ENCODE assay signal across 11 cellular contexts in genomic region chr21:45950740-45951515, GRCh38. TPM values are rescaled to one million over a fixed set of nuclear protein-coding genes. Genes with fewer than 3 reads are reported as not detected.
DNase-seq lines count a peak whose midpoint lies in the region; ATAC-seq, FAIRE-seq and TF ChIP-seq lines count a peak whose summit lies in the region.
"Had no signal": no experiment of that assay in that cellular context is flagged by ENCODE, and none has a peak within 500 bp of the region (broad histone marks: within the 10 kb centered on the region; RNA-seq: fewer than 3 reads in every experiment).

No MANE protein-coding gene starts in this region.

- in situ Hi-C loops in ACHN (cut with HindIII; ENCODE audit: low pct_ligation_motif_present, low pct_unique_long_range_greater_than_20kb, low sequenced_read_pairs) = no loop called here

- TF ChIP-seq CTCF in breast epithelium (IDR thresholded peaks at IDR 0.05) (no peak), mucosa of descending colon (IDR thresholded peaks at IDR 0.05) (no peak), kidney (IDR thresholded peaks at IDR 0.05; ENCODE audit: borderline replicate concordance, extremely low read depth, insufficient read depth) (no peak)

- peak overlapping the region; percentile 48 to 91 for H3K27ac ChIP-seq in breast epithelium
- H3K27ac ChIP-seq in kidney (ENCODE audit: low read depth in 2 of 2, low read length in 2 of 2) = no peak overlapping the region

- H3K27me3 ChIP-seq in breast epithelium = peaks cover 0 to 5% of the 10 kb centered on the region in 2 donors

- H3K9ac ChIP-seq in kidney (ENCODE audit: low read length in 2 of 2) = no peak overlapping the region

- H3K36me3 ChIP-seq in breast epithelium = no peaks in the 10 kb centered on the region
- no peaks in the 10 kb centered on the region for H3K36me3 ChIP-seq in mucosa of descending colon (ENCODE audit: low read depth)
- no peaks in the 10 kb centered on the region for H3K36me3 ChIP-seq in kidney (ENCODE audit: control insufficient read depth in 1 of 2, insufficient read depth in 2 of 2, low read length in 2 of 2)

- intact Hi-C loops in breast epithelium (cut with DNase I; ENCODE audit: low total_unique reads) (loop anchor here (10.0 kb wide), 1 partner anchor 56 kb away; no protein-coding TSS in a partner anchor), mucosa of descending colon (cut with DNase I, micrococcal nuclease) (no loop called here), kidney (cut with DNase I) (no loop called here)

- H3K9me3 ChIP-seq in breast epithelium (no peaks in the 10 kb centered on the region), mucosa of descending colon (no peaks in the 10 kb centered on the region), kidney (ENCODE audit: control insufficient read depth in 1 of 2, low read length in 2 of 2) (no peaks in the 10 kb centered on the region)

- H3K4me3 ChIP-seq in breast epithelium = peak overlapping the region in 2 of 3 donors; percentile 35 to 60
- H3K4me3 ChIP-seq in mucosa of descending colon = no peak overlapping the region
- no peak overlapping the region for H3K4me3 ChIP-seq in kidney (ENCODE audit: low read length in 2 of 2)

- H3K4me1 ChIP-seq in breast epithelium (peaks cover 3 to 12% of the 10 kb centered on the region in 2 donors), mucosa of descending colon (ENCODE audit: low read depth) (no peaks in the 10 kb centered on the region), kidney (ENCODE audit: control insufficient read depth in 1 of 2, insufficient read depth in 1 of 2, low read depth in 1 of 2, low read length in 2 of 2) (peaks cover 0 to 7% of the 10 kb centered on the region in 2 donors)

- TF ChIP-seq POLR2A in breast epithelium (IDR thresholded peaks at IDR 0.05) = no peak

- peak; percentile 67 for ATAC-seq in mucosa of descending colon
- ATAC-seq in HG02571 (IDR thresholded peaks at IDR 0.05; ENCODE audit: unreplicated experiment) = no peak

- no peak for FAIRE-seq in kidney (lab: Jason Lieb, UNC)

- DNase-seq in ACHN (peak; percentile 30), NCI-H1092 treated with DMSO at 0.1 percent for 48 hours (lab: John Stamatoyannopoulos, UW) (peak; percentile 35), breast epithelium (ENCODE audit: low spot score in 2 of 2) (peak in 1 of 2 donors; percentile 67), mucosa of descending colon (peak in 2 of 3 donors; percentile 28 to 50), kidney (no peak), NCI-H2107 treated with DMSO at 0.1 percent for 48 hours (lab: John Stamatoyannopoulos, UW; ENCODE audit: unreplicated experiment) (no peak), SHP77 (lab: John Stamatoyannopoulos, UW) (no peak)
- DNase-seq: activated CD8-positive, alpha-beta memory T cell treated with anti-CD3 and anti-CD28 coated beads for 24 hours; CD4-positive, alpha-beta T cell; NCI-H146 had no signal

RNA-seq across cellular contexts. Expression of gene COL6A1, which starts 30.6 kb away (rescaled TPM):
- 100 to 1,000 TPM; 137 to 527 (median 201) TPM for total RNA-seq in breast epithelium
- total RNA-seq in mucosa of descending colon = 100 to 1,000 TPM in 2 of 3 donors, 10 to 100 TPM in 1; 45.0 to 663 (median 114) TPM
- 127 TPM for total RNA-seq in kidney
- 112 TPM for polyA plus RNA-seq in kidney (ENCODE audit: insufficient read depth, low read depth, low replicate concordance)

Comparison
In these comparisons a context has a peak if more than half of its experiments do, and no peak if none do; other contexts are left out.
1. DNase-seq: peak in ACHN (single experiment), NCI-H1092 treated with DMSO at 0.1 percent for 48 hours (single experiment) and mucosa of descending colon (2 of 3); none in kidney (single experiment), NCI-H2107 treated with DMSO at 0.1 percent for 48 hours (single experiment) and SHP77 (0 of 2).
2. H3K27ac ChIP-seq: peak in breast epithelium (2 of 2); none in kidney (0 of 2).
3. H3K4me3 ChIP-seq: peak in breast epithelium (2 of 3); none in mucosa of descending colon (single experiment) and kidney (0 of 2).